In genomic region chr1:111747282-111747734, GRCh38 we compare ENCODE assay signal across 1 cellular context.
TF ChIP-seq lines count a peak whose summit lies in the region.

No MANE protein-coding gene starts in this region.

TF ChIP-seq in K562, 482 proteins besides CTCF, POLR2A, EP300 and RAD21 (continued from another document and continues in another):
- TF ChIP-seq ZNF449 (CRISPR knock-in tag; IDR thresholded peaks at IDR 0.05) (no peak), MCM2 (IDR thresholded peaks at IDR 0.05; ENCODE audit: low read depth) (no peak), HOMEZ (CRISPR knock-in tag; IDR thresholded peaks at IDR 0.05) (no peak), RB1 (IDR thresholded peaks at IDR 0.05; ENCODE audit: low read depth) (0 out of 2 replicates have a peak, but pooled peaks have one; percentile 21), POLR2B (IDR thresholded peaks at IDR 0.05; ENCODE audit: low read depth, partially characterized antibody) (no peak), PTBP1 (IDR thresholded peaks at IDR 0.05; ENCODE audit: low read depth, low read length) (peak; percentile 95), CSDE1 (IDR thresholded peaks at IDR 0.05) (no peak), MYC (IDR thresholded peaks at IDR 0.05; ENCODE audit: low read depth, low read length) (peak; percentile 52; the same call in 1 of the 2 replicates), MYC (CRISPR knock-in tag; IDR thresholded peaks at IDR 0.05; ENCODE audit: borderline replicate concordance, low read depth) (no peak), CTCFL (IDR thresholded peaks at IDR 0.05; ENCODE audit: borderline replicate concordance, insufficient read depth, low read depth, low read length, poor library complexity, severe bottlenecking) (peak; percentile 85), ZNF143 (CRISPR knock-in tag; IDR thresholded peaks at IDR 0.05) (peak; percentile 34; the same call in 1 of the 2 replicates), ZNF282 (CRISPR knock-in tag; IDR thresholded peaks at IDR 0.05) (no peak), ADNP (tag; IDR thresholded peaks at IDR 0.05) (no peak), KLF10 (CRISPR knock-in tag; IDR thresholded peaks at IDR 0.05) (no peak), KDM5B (IDR thresholded peaks at IDR 0.05; ENCODE audit: insufficient replicate concordance, low read depth, low read length) (no peak), PTRF (tag; IDR thresholded peaks at IDR 0.05) (no peak), DEAF1 (CRISPR knock-in tag; IDR thresholded peaks at IDR 0.05) (peak; percentile 74), ZNF121 (CRISPR knock-in tag; conservative IDR thresholded peaks at IDR 0.05) (no peak), ZNF280A (IDR thresholded peaks at IDR 0.05; ENCODE audit: low read depth, partially characterized antibody) (no peak), PBX2 (CRISPR knock-in tag; IDR thresholded peaks at IDR 0.05; ENCODE audit: low read depth) (no peak), PBX2 (tag; conservative IDR thresholded peaks at IDR 0.05; ENCODE audit: low read depth) (no peak), ESRRB (CRISPR knock-in tag; IDR thresholded peaks at IDR 0.05; ENCODE audit: borderline replicate concordance) (no peak), BACH1 (tag; IDR thresholded peaks at IDR 0.05) (no peak), HSF4 (CRISPR knock-in tag; IDR thresholded peaks at IDR 0.05; ENCODE audit: borderline replicate concordance) (no peak), PCBP1 (IDR thresholded peaks at IDR 0.05; ENCODE audit: low read depth, low read length, poor library complexity, severe bottlenecking) (no peak), RFX1 (IDR thresholded peaks at IDR 0.05) (peak; percentile 47; the same call in 1 of the 2 replicates), E2F5 (CRISPR knock-in tag; IDR thresholded peaks at IDR 0.05) (no peak), ZNF41 (CRISPR knock-in tag; conservative IDR thresholded peaks at IDR 0.05) (no peak), CHCHD3 (CRISPR knock-in tag; IDR thresholded peaks at IDR 0.05) (no peak), ATF1 (CRISPR knock-in tag; IDR thresholded peaks at IDR 0.05) (no peak), ATF1 (tag; IDR thresholded peaks at IDR 0.05) (peak; percentile 81), ELF1 (tag; IDR thresholded peaks at IDR 0.05) (no peak), FIP1L1 (IDR thresholded peaks at IDR 0.05; ENCODE audit: low read depth, low read length, poor library complexity, severe bottlenecking) (no peak), ZBTB17 (CRISPR knock-in tag; IDR thresholded peaks at IDR 0.05) (no peak), CREB3 (tag; conservative IDR thresholded peaks at IDR 0.05; ENCODE audit: low read depth) (no peak), SMAD4 (CRISPR knock-in tag; conservative IDR thresholded peaks at IDR 0.05) (0 out of 2 replicates have a peak, but pooled peaks have one; percentile 43), COPS2 (conservative IDR thresholded peaks at IDR 0.05) (no peak), USF2 (CRISPR knock-in tag; IDR thresholded peaks at IDR 0.05) (no peak), ZFP36 (IDR thresholded peaks at IDR 0.05; ENCODE audit: low read depth, low read length, partially characterized antibody) (peak; percentile 50), SAFB2 (IDR thresholded peaks at IDR 0.05; ENCODE audit: borderline replicate concordance, low read depth, low read length, severe bottlenecking) (no peak), SNRNP70 (optimal IDR thresholded peaks at IDR 0.05; ENCODE audit: low read depth, low read length) (no peak), RBM34 (IDR thresholded peaks at IDR 0.05; ENCODE audit: borderline replicate concordance, insufficient read depth, low read length) (no peak), BRF2 (IDR thresholded peaks at IDR 0.05; ENCODE audit: borderline replicate concordance, insufficient read depth, insufficient read length) (no peak), STAT5A (IDR thresholded peaks at IDR 0.05; ENCODE audit: borderline replicate concordance, low read length) (no peak), TGIF2 (CRISPR knock-in tag; IDR thresholded peaks at IDR 0.05) (no peak), RBBP5 (IDR thresholded peaks at IDR 0.05; ENCODE audit: borderline replicate concordance, insufficient read depth, low read length, poor library complexity, severe bottlenecking) (no peak), NR1H2 (CRISPR knock-in tag; IDR thresholded peaks at IDR 0.05) (0 out of 2 replicates have a peak, but pooled peaks have one; percentile 44), STAT6 (CRISPR knock-in tag; IDR thresholded peaks at IDR 0.05) (no peak), ZNF644 (tag; IDR thresholded peaks at IDR 0.05; ENCODE audit: low read depth) (no peak)
